Comparison of ENCODE assay signal across 1 cellular context in the genomic region with DNA sequence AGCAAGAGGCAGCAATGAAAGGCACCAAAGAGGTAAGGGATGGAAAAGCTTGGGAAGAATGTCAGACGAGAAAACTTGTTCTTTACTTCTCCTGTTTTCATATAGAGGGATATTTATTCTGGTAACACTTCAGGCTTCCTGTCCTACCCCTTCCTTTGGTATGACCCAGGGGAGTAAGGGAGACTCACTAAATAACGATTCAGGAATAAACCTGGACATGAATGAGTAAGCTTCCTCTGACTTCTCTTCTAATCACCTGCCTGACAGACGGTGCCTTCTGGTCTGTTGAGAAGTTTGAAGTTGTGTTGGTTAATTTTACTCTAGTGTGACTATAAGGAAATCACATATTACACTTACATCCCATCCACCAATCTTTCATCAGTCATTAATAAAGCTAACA.
TF ChIP-seq lines count a peak whose summit lies in the region.

No MANE protein-coding gene starts in this region.

TF ChIP-seq in H1, 55 proteins besides CTCF, POLR2A, EP300 and RAD21:
- TF ChIP-seq CTBP2 (IDR thresholded peaks at IDR 0.05; ENCODE audit: borderline replicate concordance, insufficient read depth, insufficient read length, low read length) (no peak), CEBPB (IDR thresholded peaks at IDR 0.05; ENCODE audit: low read depth, low read length) (no peak), RBBP5 (IDR thresholded peaks at IDR 0.05; ENCODE audit: borderline replicate concordance, low read depth, low read length) (no peak), SP4 (IDR thresholded peaks at IDR 0.05; ENCODE audit: low read length) (no peak)
TF ChIP-seq in H1: peak in this region for 0.
